1 cellular context compared by ENCODE assay signal in the genomic region with DNA sequence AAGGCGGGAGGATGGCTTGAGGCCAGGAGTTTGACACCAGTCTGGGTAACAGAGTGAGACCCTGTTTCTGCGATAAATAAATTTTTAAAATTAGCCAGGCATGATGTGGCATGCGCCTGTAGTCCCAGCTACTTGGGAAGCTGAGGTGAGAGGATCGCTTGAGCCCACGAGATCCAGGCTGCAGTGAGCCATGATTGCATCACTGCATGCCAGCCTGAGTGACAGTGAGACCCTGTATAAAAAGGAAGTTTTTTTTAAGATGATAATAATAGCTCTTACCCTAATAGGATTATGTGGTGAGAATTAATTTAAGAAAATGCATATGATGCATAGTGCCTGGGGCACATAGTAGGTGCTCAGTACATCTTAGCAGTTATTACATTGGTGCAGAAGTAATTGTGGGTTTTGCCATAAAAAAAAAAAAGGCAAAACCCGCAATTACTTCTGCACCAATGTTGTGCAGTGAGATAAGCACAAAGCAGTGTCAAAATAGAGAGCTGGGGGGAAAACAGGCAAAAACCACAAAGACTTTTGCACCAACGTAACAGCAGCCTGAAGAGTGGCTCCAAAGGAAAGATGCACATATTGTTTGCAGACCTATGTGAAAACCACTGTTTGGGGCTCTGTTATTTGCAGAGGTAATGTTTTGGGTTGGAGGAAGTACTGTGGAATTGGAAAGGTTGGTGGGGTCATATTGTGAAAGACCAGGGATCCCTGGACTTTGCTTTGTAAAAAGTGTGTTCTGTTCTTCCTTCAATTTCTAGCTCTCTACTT.
TF ChIP-seq lines count a peak whose summit lies in the region.

No MANE protein-coding gene starts in this region.

TF ChIP-seq in HepG2, 621 proteins besides CTCF, POLR2A, EP300 and RAD21 (continued from another document and continues in another):
- TF ChIP-seq, protein P1, sequence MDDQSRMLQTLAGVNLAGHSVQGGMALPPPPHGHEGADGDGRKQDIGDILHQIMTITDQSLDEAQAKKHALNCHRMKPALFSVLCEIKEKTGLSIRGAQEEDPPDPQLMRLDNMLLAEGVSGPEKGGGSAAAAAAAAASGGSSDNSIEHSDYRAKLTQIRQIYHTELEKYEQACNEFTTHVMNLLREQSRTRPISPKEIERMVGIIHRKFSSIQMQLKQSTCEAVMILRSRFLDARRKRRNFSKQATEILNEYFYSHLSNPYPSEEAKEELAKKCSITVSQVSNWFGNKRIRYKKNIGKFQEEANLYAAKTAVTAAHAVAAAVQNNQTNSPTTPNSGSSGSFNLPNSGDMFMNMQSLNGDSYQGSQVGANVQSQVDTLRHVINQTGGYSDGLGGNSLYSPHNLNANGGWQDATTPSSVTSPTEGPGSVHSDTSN (CRISPR knock-in tag; IDR thresholded peaks at IDR 0.05; ENCODE audit: borderline replicate concordance) = no peak
- TF ChIP-seq ZNF775 (CRISPR knock-in tag; IDR thresholded peaks at IDR 0.05; ENCODE audit: borderline replicate concordance) (no peak), ELF4 (CRISPR knock-in tag; IDR thresholded peaks at IDR 0.05; ENCODE audit: borderline replicate concordance) (no peak), MYNN (CRISPR knock-in tag; IDR thresholded peaks at IDR 0.05; ENCODE audit: low read depth) (no peak), ZNF260 (CRISPR knock-in tag; IDR thresholded peaks at IDR 0.05; ENCODE audit: borderline replicate concordance, low read depth) (no peak), FUBP1 (CRISPR knock-in tag; IDR thresholded peaks at IDR 0.05; ENCODE audit: borderline replicate concordance) (no peak), CREB1 (IDR thresholded peaks at IDR 0.05) (no peak), CREB1 (CRISPR knock-in tag; IDR thresholded peaks at IDR 0.05) (no peak; the same call in 1 of the 2 replicates), ZNF720 (CRISPR knock-in tag; IDR thresholded peaks at IDR 0.05) (no peak), SIN3A (IDR thresholded peaks at IDR 0.05; ENCODE audit: borderline replicate concordance, low read depth, low read length) (no peak), FOXM1 (CRISPR knock-in tag; IDR thresholded peaks at IDR 0.05) (no peak), SIX4 (CRISPR knock-in tag; IDR thresholded peaks at IDR 0.05) (no peak), ZNF333 (CRISPR knock-in tag; IDR thresholded peaks at IDR 0.05; ENCODE audit: borderline replicate concordance) (no peak), RARA (CRISPR knock-in tag; IDR thresholded peaks at IDR 0.05) (peak; percentile 71), MAFG (CRISPR knock-in tag; IDR thresholded peaks at IDR 0.05) (no peak), DPF2 (CRISPR knock-in tag; IDR thresholded peaks at IDR 0.05; ENCODE audit: borderline replicate concordance, low read depth) (peak; percentile 88), PCBP2 (optimal IDR thresholded peaks at IDR 0.05; ENCODE audit: low read depth, low read length, poor library complexity, severe bottlenecking) (no peak), ARID5B (CRISPR knock-in tag; IDR thresholded peaks at IDR 0.05) (peak; percentile 93), ZBTB8A (CRISPR knock-in tag; IDR thresholded peaks at IDR 0.05; ENCODE audit: borderline replicate concordance, low read depth) (no peak), PRMT3 (CRISPR knock-in tag; IDR thresholded peaks at IDR 0.05; ENCODE audit: borderline replicate concordance, low read depth) (no peak), CCDC6 (CRISPR knock-in tag; IDR thresholded peaks at IDR 0.05) (0 out of 2 replicates have a peak, but pooled peaks have one; percentile 20), ZNF18 (CRISPR knock-in tag; IDR thresholded peaks at IDR 0.05; ENCODE audit: insufficient replicate concordance) (no peak), AGO1 (IDR thresholded peaks at IDR 0.05; ENCODE audit: low read depth, low read length, poor library complexity, severe bottlenecking) (no peak), ZBTB33 (CRISPR knock-in tag; IDR thresholded peaks at IDR 0.05) (no peak), ZBTB42 (CRISPR knock-in tag; IDR thresholded peaks at IDR 0.05) (no peak), SOX13 (IDR thresholded peaks at IDR 0.05) (peak; percentile 44; the same call in 1 of the 2 replicates), SOX13 (CRISPR knock-in tag; conservative IDR thresholded peaks at IDR 0.05 in 1 of 2, IDR thresholded peaks at IDR 0.05 in 1 of 2) (peak in 1 of 2 experiments; percentile 88; a peak in 2 of 4 replicates), ZBTB44 (CRISPR knock-in tag; IDR thresholded peaks at IDR 0.05) (no peak), ZFP36L1 (CRISPR knock-in tag; IDR thresholded peaks at IDR 0.05) (no peak), NR2C2 (CRISPR knock-in tag; IDR thresholded peaks at IDR 0.05; ENCODE audit: borderline replicate concordance) (peak; percentile 67; the same call in 1 of the 2 replicates), ZNF557 (CRISPR knock-in tag; IDR thresholded peaks at IDR 0.05) (no peak), CREM (IDR thresholded peaks at IDR 0.05) (peak; percentile 75), CREM (CRISPR knock-in tag; IDR thresholded peaks at IDR 0.05) (no peak), GZF1 (CRISPR knock-in tag; IDR thresholded peaks at IDR 0.05) (peak; percentile 70; the same call in 1 of the 2 replicates), CEBPG (CRISPR knock-in tag; IDR thresholded peaks at IDR 0.05) (peak; percentile 86), SKIL (CRISPR knock-in tag; IDR thresholded peaks at IDR 0.05; ENCODE audit: borderline replicate concordance) (0 out of 2 replicates have a peak, but pooled peaks have one; percentile 15), ZNF605 (CRISPR knock-in tag; IDR thresholded peaks at IDR 0.05) (no peak), RBM22 (optimal IDR thresholded peaks at IDR 0.05; ENCODE audit: low read length) (no peak), ZNF670 (CRISPR knock-in tag; IDR thresholded peaks at IDR 0.05; ENCODE audit: borderline replicate concordance) (no peak), HNRNPH1 (optimal IDR thresholded peaks at IDR 0.05; ENCODE audit: low read depth, low read length) (no peak), IRF2 (CRISPR knock-in tag; IDR thresholded peaks at IDR 0.05) (peak; percentile 50; the same call in 1 of the 2 replicates), ZNF724P (CRISPR knock-in tag; IDR thresholded peaks at IDR 0.05; ENCODE audit: borderline replicate concordance) (no peak), PTBP1 (IDR thresholded peaks at IDR 0.05; ENCODE audit: low read depth, low read length, poor library complexity, severe bottlenecking) (no peak), ZNF205 (CRISPR knock-in tag; IDR thresholded peaks at IDR 0.05) (no peak)
- TF ChIP-seq, protein P2, sequence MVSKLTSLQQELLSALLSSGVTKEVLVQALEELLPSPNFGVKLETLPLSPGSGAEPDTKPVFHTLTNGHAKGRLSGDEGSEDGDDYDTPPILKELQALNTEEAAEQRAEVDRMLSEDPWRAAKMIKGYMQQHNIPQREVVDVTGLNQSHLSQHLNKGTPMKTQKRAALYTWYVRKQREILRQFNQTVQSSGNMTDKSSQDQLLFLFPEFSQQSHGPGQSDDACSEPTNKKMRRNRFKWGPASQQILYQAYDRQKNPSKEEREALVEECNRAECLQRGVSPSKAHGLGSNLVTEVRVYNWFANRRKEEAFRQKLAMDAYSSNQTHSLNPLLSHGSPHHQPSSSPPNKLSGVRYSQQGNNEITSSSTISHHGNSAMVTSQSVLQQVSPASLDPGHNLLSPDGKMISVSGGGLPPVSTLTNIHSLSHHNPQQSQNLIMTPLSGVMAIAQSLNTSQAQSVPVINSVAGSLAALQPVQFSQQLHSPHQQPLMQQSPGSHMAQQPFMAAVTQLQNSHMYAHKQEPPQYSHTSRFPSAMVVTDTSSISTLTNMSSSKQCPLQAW (CRISPR knock-in tag; IDR thresholded peaks at IDR 0.05) = 0 out of 2 replicates have a peak, but pooled peaks have one; percentile 37
- TF ChIP-seq, protein P3, sequence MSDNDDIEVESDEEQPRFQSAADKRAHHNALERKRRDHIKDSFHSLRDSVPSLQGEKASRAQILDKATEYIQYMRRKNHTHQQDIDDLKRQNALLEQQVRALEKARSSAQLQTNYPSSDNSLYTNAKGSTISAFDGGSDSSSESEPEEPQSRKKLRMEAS (IDR thresholded peaks at IDR 0.05) = no peak
